Comparison of ENCODE assay signal across 8 cellular contexts in genomic region chr14:49768301-49769121, GRCh38. TPM values are rescaled to one million over a fixed set of nuclear protein-coding genes. Genes with fewer than 3 reads are reported as not detected.
A peak's percentile ranks its signal among the peaks of the same experiment; 100 is the strongest.
DNase-seq lines count a peak whose midpoint lies in the region; ATAC-seq and TF ChIP-seq lines count a peak whose summit lies in the region.

No MANE protein-coding gene starts in this region.

- peak overlapping the region; percentile 98 for H3K9ac ChIP-seq in endodermal cell (ENCODE audit: extremely low read depth, low read length, poor library complexity, severe bottlenecking)

- H3K36me3 ChIP-seq in endodermal cell (ENCODE audit: control insufficient read depth, insufficient read depth, low read length), result peaks cover 11% of the 10 kb centered on the region

- no peak for TF ChIP-seq CTCF in endodermal cell (conservative IDR thresholded peaks at IDR 0.05)

- H3K9me3 ChIP-seq in endodermal cell (ENCODE audit: control insufficient read depth, low read length), result no peaks in the 10 kb centered on the region

- ATAC-seq in HG02973 (IDR thresholded peaks at IDR 0.05; ENCODE audit: unreplicated experiment), result peak; percentile 36

- no peaks in the 10 kb centered on the region for H3K9me3 Mint-ChIP-seq in endodermal cell

- peak overlapping the region; percentile 99 for H3K27ac Mint-ChIP-seq in endodermal cell

- H3K27me3 Mint-ChIP-seq in endodermal cell (ENCODE audit: insufficient read depth), result no peaks in the 10 kb centered on the region

- no peaks in the 10 kb centered on the region for H3K27me3 ChIP-seq in endodermal cell (ENCODE audit: control insufficient read depth, insufficient read depth, low read length, poor library complexity, severe bottlenecking)

- 0% methylated on average over 37 to 67 of the region's 67 CpGs for WGBS in endodermal cell (ENCODE audit: insufficient coverage in 1 of 2, insufficient read length in 1 of 2), 2 experiments

- peak overlapping the region; percentile 97 for H3K27ac ChIP-seq in endodermal cell (ENCODE audit: low read depth, low read length)

- peaks cover 15% of the 10 kb centered on the region for H3K4me1 Mint-ChIP-seq in endodermal cell

- H3K4me3 Mint-ChIP-seq in endodermal cell, result peak overlapping the region; percentile 92

- peaks cover 6% of the 10 kb centered on the region for H3K4me1 ChIP-seq in endodermal cell (ENCODE audit: control insufficient read depth, insufficient read depth, low read length)

- H3K36me3 Mint-ChIP-seq in endodermal cell (ENCODE audit: low read depth), result peaks cover 4% of the 10 kb centered on the region

- DNase-seq in SHP77 (lab: John Stamatoyannopoulos, UW) (peak; percentile 16 to 37), SHP77 treated with DMSO at 0.1 percent for 48 hours (lab: John Stamatoyannopoulos, UW) (no peak), NCI-H460 (ENCODE audit: extremely low read depth, low read depth) (peak; percentile 70), endodermal cell (peak; percentile 82), midbrain (lab: John Stamatoyannopoulos, UW) (peak; percentile 48)
- DNase-seq in activated CD8-positive, alpha-beta memory T cell treated with anti-CD3 and anti-CD28 coated beads for 48 hours (ENCODE audit: low read depth in 2 of 3, low spot score in 2 of 3), result peak; percentile 24 to 65 (median 44)
- peak; percentile 9 to 22 for DNase-seq in stimulated activated CD8-positive, alpha-beta memory T cell treated with anti-CD3 and anti-CD28 coated beads, Interleukin-2, amount 100 ng/mL, for 1 hour (ENCODE audit: low read depth in 2 of 2)

- H3K4me3 ChIP-seq in endodermal cell (ENCODE audit: low read length), result peak overlapping the region; percentile 98

RNA-seq across cellular contexts. Expression of gene KLHDC2, which starts 0.6 kb away (rescaled TPM):
- 62.1 and 83.0 TPM in 2 replicates for total RNA-seq in NCI-H460 (2014; rRNA removed; shearing (Covaris generic))
- polyA plus RNA-seq in NCI-H460 (2014; cell fraction: nucleus; rRNA removed), result 52.3 and 59.6 TPM in 2 replicates
- 10 to 100 TPM; 45.8 to 48.4 TPM for total RNA-seq in endodermal cell
- 67.0 TPM for polyA plus RNA-seq in endodermal cell (2013, experiment 1 of 2)
- polyA plus RNA-seq in endodermal cell (2013, experiment 2 of 2), result 62.7 TPM
